ENCODE assay signal across 20 cellular contexts in genomic region chr5:81242906-81243436, GRCh38. TPM values are rescaled to one million over a fixed set of nuclear protein-coding genes. Genes with fewer than 3 reads are reported as not detected.
DNase-seq lines count a peak whose midpoint lies in the region; ATAC-seq and TF ChIP-seq lines count a peak whose summit lies in the region.
"Had no signal": no experiment of that assay in that cellular context is flagged by ENCODE, and none has a peak within 500 bp of the region (broad histone marks: within the 10 kb centered on the region; RNA-seq: fewer than 3 reads in every experiment).

No MANE protein-coding gene starts in this region.

- no peak overlapping the region for H2AFZ ChIP-seq in hepatocyte

- H3K4me3 ChIP-seq in hepatocyte (no peak overlapping the region), thoracic aorta (no peak overlapping the region), spleen (no peak overlapping the region)
- H3K4me3 ChIP-seq: BLaER1 treated with 17β-estradiol and CSF1 and Interleukin-3, amounts not matched to agents 10 nM and 100 nM; skin epidermis; transverse colon had no signal

- H3K9me2 ChIP-seq in hepatocyte (replicated peaks; ENCODE audit: insufficient read depth): no peaks in the 10 kb centered on the region

- no peaks in the 10 kb centered on the region for H3K79me2 ChIP-seq in hepatocyte

- no peak for ATAC-seq in thoracic aorta (ENCODE audit: insufficient number of reproducible peaks, low FRiP score, low read depth)
- no peak for ATAC-seq in HG03460 (IDR thresholded peaks at IDR 0.05; ENCODE audit: unreplicated experiment)
- ATAC-seq in HG02798 (IDR thresholded peaks at IDR 0.05; ENCODE audit: poor library complexity, unreplicated experiment): no peak

- peak in 2 of 3 experiments; percentile 23 to 84 for DNase-seq in NCI-H1417 (lab: John Stamatoyannopoulos, UW)
- no peak for DNase-seq in NCI-H1417 treated with DMSO at 0.1 percent for 48 hours (lab: John Stamatoyannopoulos, UW)
- peak; percentile 91 for DNase-seq in NCI-H69 (lab: John Stamatoyannopoulos, UW)
- DNase-seq in hepatocyte (ENCODE audit: low spot score): no peak
- DNase-seq in thoracic aorta (ENCODE audit: low spot score): no peak
- DNase-seq in spleen: no peak
- DNase-seq: activated CD4-positive, CD25-positive, alpha-beta regulatory T cell treated with anti-CD3 and anti-CD28 coated beads, Interleukin-2, amount 50 U/mL, for 72 hours; DMS 273 treated with DMSO at 0.1 percent for 48 hours; NCI-H524 treated with DMSO at 0.1 percent for 48 hours; stimulated activated CD4-positive, alpha-beta T cell treated with anti-CD3 and anti-CD28 coated beads, Interleukin-4, amount 100 ng/mL, for 4 hours; stimulated activated CD8-positive, alpha-beta memory T cell treated with anti-CD3 and anti-CD28 coated beads, Interleukin-4, amount 100 ng/mL, for 48 hours; transverse colon had no signal

- TF ChIP-seq CTCF in hepatocyte (IDR thresholded peaks at IDR 0.05; ENCODE audit: poor library complexity) (no peak), thoracic aorta (IDR thresholded peaks at IDR 0.05) (no peak), spleen (IDR thresholded peaks at IDR 0.05 in 8 of 11, conservative IDR thresholded peaks at IDR 0.05 in 3 of 11) (no peak)

- no peak overlapping the region for H3K4me2 ChIP-seq in hepatocyte
- H3K4me2 ChIP-seq: KMS-11 had no signal

- peak overlapping the region; percentile 37 for H3K27ac ChIP-seq in hepatocyte
- H3K27ac ChIP-seq in thoracic aorta: peak overlapping the region; percentile 12 to 16
- H3K27ac ChIP-seq in spleen: no peak overlapping the region
- H3K27ac ChIP-seq: BLaER1 treated with 17β-estradiol and CSF1 and Interleukin-3, amounts not matched to agents 10 nM and 100 nM; KMS-11; skin epidermis; transverse colon had no signal

- no peak for TF ChIP-seq POLR2A in spleen (IDR thresholded peaks at IDR 0.05)

- no peaks in the 10 kb centered on the region for H4K20me1 ChIP-seq in hepatocyte (ENCODE audit: insufficient read depth, poor library complexity, severe bottlenecking)
- H4K20me1 ChIP-seq: BLaER1 treated with 17β-estradiol and CSF1 and Interleukin-3, amounts not matched to agents 10 nM and 100 nM had no signal

- intact Hi-C loops in spleen (cut with DNase I; ENCODE audit: low total_unique reads): no loop called here

- H3K9me3 ChIP-seq in hepatocyte (ENCODE audit: low read depth) (no peaks in the 10 kb centered on the region), thoracic aorta (no peaks in the 10 kb centered on the region), spleen (no peaks in the 10 kb centered on the region)
- H3K9me3 ChIP-seq: BLaER1 treated with 17β-estradiol and CSF1 and Interleukin-3, amounts not matched to agents 10 nM and 100 nM; transverse colon had no signal

- H3K4me1 ChIP-seq in hepatocyte (ENCODE audit: insufficient read depth): peaks cover 34% of the 10 kb centered on the region
- H3K4me1 ChIP-seq in thoracic aorta (ENCODE audit: control insufficient read depth in 1 of 2, low read depth in 2 of 2): peaks cover 5 to 53% of the 10 kb centered on the region in 2 donors
- H3K4me1 ChIP-seq in spleen: no peaks in the 10 kb centered on the region
- H3K4me1 ChIP-seq: transverse colon had no signal

- 63% methylated on average over 4 of the region's 4 CpGs for WGBS in hepatocyte (ENCODE audit: low lambda C conversion rate, missing lambda C conversion rate)
- 74 to 91% (median 82%) methylated on average over 4 of the region's 4 CpGs for WGBS in spleen, 5 donors

- H3K27me3 ChIP-seq in hepatocyte (no peaks in the 10 kb centered on the region), thoracic aorta (replicated peaks; ENCODE audit: insufficient read depth) (no peaks in the 10 kb centered on the region), spleen (replicated peaks in 1 of 7) (no peaks in the 10 kb centered on the region)
- H3K27me3 ChIP-seq: BLaER1 treated with 17β-estradiol and CSF1 and Interleukin-3, amounts not matched to agents 10 nM and 100 nM; transverse colon had no signal

- H3K36me3 ChIP-seq in hepatocyte (replicated peaks; ENCODE audit: insufficient read depth, low read depth) (no peaks in the 10 kb centered on the region), thoracic aorta (no peaks in the 10 kb centered on the region), spleen (peaks cover 0 to 3% (median 0%) of the 10 kb centered on the region in 6 donors)
- H3K36me3 ChIP-seq: transverse colon had no signal

RNA-seq across cellular contexts. Expression of gene CKMT2, which starts 9.8 kb away (rescaled TPM):
- total RNA-seq in hepatocyte: 5.0 and 5.5 TPM in 2 replicates
- polyA plus RNA-seq in hepatocyte: 5.3 and 7.8 TPM in 2 replicates
- 10 to 100 TPM; 16.8 to 20.6 TPM for total RNA-seq in thoracic aorta
- total RNA-seq in spleen: 1 to 10 TPM; 2.3 to 7.1 (median 3.0) TPM
- 1 to 10 TPM; 1.4 to 1.9 (median 1.6) TPM for polyA plus RNA-seq in spleen
- total RNA-seq: kidney epithelial cell; OCI-LY7; T-helper 2 cell treated with Interferon-gamma antibody and Interleukin-4, amounts not matched to agents 100 ng/mL and 5 ng/mL, for 36 hours had no signal

RNA-seq across cellular contexts. Expression of gene ZCCHC9, which starts 58.4 kb away (rescaled TPM):
- 33.7 and 35.2 TPM in 2 replicates for total RNA-seq in hepatocyte
- polyA plus RNA-seq in hepatocyte: 22.8 and 28.2 TPM in 2 replicates
- 10 to 100 TPM in 1 of 2 donors, 1 to 10 TPM in 1; 4.9 to 22.1 TPM for total RNA-seq in thoracic aorta
- total RNA-seq in spleen: 10 to 100 TPM; 16.1 to 22.8 (median 21.7) TPM
- polyA plus RNA-seq in spleen: 10 to 100 TPM; 23.9 to 28.3 (median 27.1) TPM

Comparison
In these comparisons a context has a peak if more than half of its experiments do, and no peak if none do; other contexts are left out.
1. DNase-seq: peak in NCI-H1417 (2 of 3) and NCI-H69 (single experiment); none in NCI-H1417 treated with DMSO at 0.1 percent for 48 hours (single experiment), hepatocyte (single experiment), thoracic aorta (single experiment) and spleen (single experiment).
2. H3K27ac ChIP-seq: peak in hepatocyte (single experiment) and thoracic aorta (2 of 2); none in spleen (0 of 8).